13 cellular contexts compared by ENCODE assay signal in genomic region chr4:79049840-79050520, GRCh38.
A peak's percentile ranks its signal among the peaks of the same experiment; 100 is the strongest.
DNase-seq lines count a peak whose midpoint lies in the region; ATAC-seq, FAIRE-seq and TF ChIP-seq lines count a peak whose summit lies in the region.
"Had no signal": no experiment of that assay in that cellular context is flagged by ENCODE, and none has a peak within 500 bp of the region (broad histone marks: within the 10 kb centered on the region; RNA-seq: fewer than 3 reads in every experiment).

No MANE protein-coding gene starts in this region.

- TF ChIP-seq CTCF in 22Rv1 (IDR thresholded peaks at IDR 0.05) = no peak
- TF ChIP-seq CTCF in esophagus muscularis mucosa (IDR thresholded peaks at IDR 0.05) = no peak
- TF ChIP-seq CTCF in HepG2 (CRISPR knock-in tag; IDR thresholded peaks at IDR 0.05) = no peak

- H3K79me2 ChIP-seq in GM23248 (ENCODE audit: insufficient read depth) (no peaks in the 10 kb centered on the region), HepG2 (ENCODE audit: insufficient read depth, low read length) (no peaks in the 10 kb centered on the region)

- no peaks in the 10 kb centered on the region for H3F3A ChIP-seq in GM23248 (ENCODE audit: insufficient read depth)

- POLR2A ChIA-PET in HepG2 (lab: Yijun Ruan, JAX) = no interaction called here

- H4K20me1 ChIP-seq in GM23248 (ENCODE audit: insufficient read depth) (no peaks in the 10 kb centered on the region), HepG2 (ENCODE audit: insufficient read depth, low read length) (no peaks in the 10 kb centered on the region)

- H3K9me3 ChIP-seq in GM23248 (ENCODE audit: low read depth) = no peaks in the 10 kb centered on the region
- no peaks in the 10 kb centered on the region for H3K9me3 ChIP-seq in esophagus muscularis mucosa
- H3K9me3 ChIP-seq in HepG2 (ENCODE audit: low read length) = no peaks in the 10 kb centered on the region

- H3K4me2 ChIP-seq in GM23248 (ENCODE audit: unreplicated experiment) = peak overlapping the region; percentile 52
- no peak overlapping the region for H3K4me2 ChIP-seq in HepG2 (ENCODE audit: low read depth, low read length)

- no peaks in the 10 kb centered on the region for H3K27me3 ChIP-seq in GM23248 (replicated peaks; ENCODE audit: insufficient read depth)
- no peaks in the 10 kb centered on the region for H3K27me3 ChIP-seq in esophagus muscularis mucosa
- H3K27me3 ChIP-seq in HepG2 (ENCODE audit: control insufficient read depth in 1 of 2, insufficient read depth in 2 of 2, low read length in 2 of 2) = no peaks in the 10 kb centered on the region; a peak in 1 of 5 replicates

- H3K27ac ChIP-seq in 22Rv1 (peak overlapping the region; percentile 22; the same call in 1 of the 2 replicates), GM23248 (no peak overlapping the region), esophagus muscularis mucosa (replicated peaks in 1 of 4) (peak overlapping the region in 3 of 4 donors; percentile 0 to 15 (median 2)), HepG2 (ENCODE audit: extremely low read length, insufficient read depth, low read length) (no peak overlapping the region)

- H2AFZ ChIP-seq in GM23248 (peak overlapping the region; percentile 75), HepG2 (ENCODE audit: low read length) (no peak overlapping the region)

- TF ChIP-seq POLR2A in esophagus muscularis mucosa (IDR thresholded peaks at IDR 0.05; ENCODE audit: low read depth) (no peak), HepG2 (IDR thresholded peaks at IDR 0.05; ENCODE audit: insufficient read depth in 1 of 2, low read depth in 2 of 2, low read length in 2 of 2) (no peak)

- no peak for TF ChIP-seq RAD21 in HepG2 (CRISPR knock-in tag; IDR thresholded peaks at IDR 0.05)

- no peak for TF ChIP-seq EP300 in esophagus muscularis mucosa (IDR thresholded peaks at IDR 0.05)
- no peak for TF ChIP-seq EP300 in HepG2 (IDR thresholded peaks at IDR 0.05; ENCODE audit: low read depth in 2 of 2, low read length in 2 of 2)
- TF ChIP-seq EP300 in HepG2 (CRISPR knock-in tag; IDR thresholded peaks at IDR 0.05; ENCODE audit: borderline replicate concordance) = no peak

- CTCF ChIA-PET in HepG2 (lab: Yijun Ruan, JAX; ENCODE audit: low intra/inter-chr PET ratio, low total read pairs) = no interaction called here

- no peak for FAIRE-seq in HepG2 (lab: Jason Lieb, UNC)

- no peaks in the 10 kb centered on the region for H3K9me2 ChIP-seq in GM23248 (ENCODE audit: insufficient read depth)

- H3K9ac ChIP-seq in GM23248 (peak overlapping the region; percentile 29; the same call in 1 of the 2 replicates), HepG2 (ENCODE audit: insufficient read depth, low read depth, low read length) (no peak overlapping the region)

- 46 to 48% methylated on average over 27 of the region's 27 CpGs for WGBS in GM23248 (ENCODE audit: low coverage in 1 of 2, low lambda C conversion rate in 2 of 2, missing lambda C conversion rate in 2 of 2), 2 experiments
- 91% methylated on average over 27 of the region's 27 CpGs for WGBS in esophagus muscularis mucosa
- WGBS in HepG2 (ENCODE audit: low lambda C conversion rate) = 46% methylated on average over 22 of the region's 27 CpGs

- DNase-seq in GM23248 (peak; percentile 49), NCI-H526 treated with DMSO at 0.1 percent for 48 hours (lab: John Stamatoyannopoulos, UW) (peak; percentile 22), esophagus muscularis mucosa (ENCODE audit: extremely low spot score) (no peak), AML-193 (lab: John Stamatoyannopoulos, UW) (no peak), HepG2 (ENCODE audit: low spot score) (no peak)
- DNase-seq in central memory CD4-positive, alpha-beta T cell = no peak
- DNase-seq: activated CD4-positive, alpha-beta T cell treated with anti-CD3 and anti-CD28 coated beads for 36 hours; activated gamma-delta T cell treated with Interleukin-2 at 50 U/mL for 16 hours; head of caudate nucleus; HFFc6; SIG-M5 had no signal

- H3K4me3 ChIP-seq in GM23248 (peak overlapping the region; percentile 63), esophagus muscularis mucosa (no peak overlapping the region), HepG2 (replicated peaks in 1 of 3; ENCODE audit: insufficient read depth in 1 of 3, low read depth in 2 of 3, low read length in 3 of 3) (no peak overlapping the region)

- BruUV-seq in HepG2 (replicated peaks; lab: Mats Ljungman, UMichigan) = no TSS peak

- ATAC-seq in HG02610 (IDR thresholded peaks at IDR 0.05; ENCODE audit: unreplicated experiment) = no peak
- ATAC-seq in HepG2 = no peak
- ATAC-seq: activated CD4-positive, alpha-beta T cell treated with anti-CD3 and anti-CD28 coated beads for 36 hours had no signal

- H3K36me3 ChIP-seq in GM23248 (ENCODE audit: low read depth) = no peaks in the 10 kb centered on the region
- no peaks in the 10 kb centered on the region for H3K36me3 ChIP-seq in esophagus muscularis mucosa
- H3K36me3 ChIP-seq in HepG2 (replicated peaks in 1 of 2; ENCODE audit: control insufficient read depth in 1 of 2, insufficient read depth in 2 of 2, low read length in 2 of 2) = no peaks in the 10 kb centered on the region

- H3K4me1 ChIP-seq in GM23248 (ENCODE audit: insufficient read depth) (no peaks in the 10 kb centered on the region), esophagus muscularis mucosa (peaks cover 7 to 57% (median 41%) of the 10 kb centered on the region in 4 donors), HepG2 (ENCODE audit: insufficient read depth, low read length) (no peaks in the 10 kb centered on the region)

- in situ Hi-C loops in GM23248 (cut with MboI) (no loop called here), HepG2 (cut with HindIII; ENCODE audit: extremely low pct_ligation_motif_present, low pct_unique_long_range_greater_than_20kb) (loop anchor here (25.0 kb wide), 1 partner anchor 537 kb away; no protein-coding TSS in a partner anchor)

- intact Hi-C loops in esophagus muscularis mucosa (cut with DNase I) (no loop called here), HepG2 (cut with micrococcal nuclease; ENCODE audit: unreplicated experiment) (no loop called here)

TF ChIP-seq in HepG2, 621 proteins besides CTCF, POLR2A, EP300 and RAD21:
- TF ChIP-seq ZMYM2 (CRISPR knock-in tag; IDR thresholded peaks at IDR 0.05) (no peak), DMAP1 (CRISPR knock-in tag; IDR thresholded peaks at IDR 0.05) (no peak), E2F1 (CRISPR knock-in tag; IDR thresholded peaks at IDR 0.05) (no peak), KLF15 (CRISPR knock-in tag; IDR thresholded peaks at IDR 0.05; ENCODE audit: borderline replicate concordance) (no peak), MTA3 (CRISPR knock-in tag; IDR thresholded peaks at IDR 0.05) (no peak), FOXA3 (CRISPR knock-in tag; IDR thresholded peaks at IDR 0.05) (no peak), FOXK2 (IDR thresholded peaks at IDR 0.05) (no peak), ZNF317 (CRISPR knock-in tag; IDR thresholded peaks at IDR 0.05) (no peak)

Comparison
In these comparisons a context has a peak if more than half of its experiments do, and no peak if none do; other contexts are left out.
1. H3K27ac ChIP-seq: peak in 22Rv1 (single experiment) and esophagus muscularis mucosa (3 of 4); none in GM23248 (single experiment) and HepG2 (single experiment).
2. DNase-seq: peak in GM23248 (single experiment) and NCI-H526 treated with DMSO at 0.1 percent for 48 hours (single experiment); none in esophagus muscularis mucosa (single experiment), AML-193 (0 of 2), HepG2 (single experiment) and central memory CD4-positive, alpha-beta T cell (single experiment).